16 cellular contexts compared by ENCODE assay signal in genomic region chr21:33427051-33427450, GRCh38.
"Had no signal": no experiment of that assay in that cellular context is flagged by ENCODE, and none has a peak within 500 bp of the region (broad histone marks: within the 10 kb centered on the region; RNA-seq: fewer than 3 reads in every experiment).

No MANE protein-coding gene starts in this region.

- H3K27me3 Mint-ChIP-seq: activated CD4-positive, alpha-beta T cell treated with anti-CD3 and anti-CD28 coated beads, Interleukin-2, amount 10 ng/mL, durations not matched to agents 7 days and 5 days; activated naive CD4-positive, alpha-beta T cell treated with anti-CD3 and anti-CD28 coated beads, Interleukin-2, amount 10 ng/mL, durations not matched to agents 7 days and 5 days; dendritic cell treated with granulocyte-macrophage colony-stimulating factor and Interleukin-4, amounts not matched to agents 40 ng/mL and 50 ng/mL, for 4 days had no signal

- H3K27ac Mint-ChIP-seq: activated CD4-positive, alpha-beta T cell treated with anti-CD3 and anti-CD28 coated beads, Interleukin-2, amount 10 ng/mL, durations not matched to agents 7 days and 5 days; activated naive CD4-positive, alpha-beta T cell treated with anti-CD3 and anti-CD28 coated beads, Interleukin-2, amount 10 ng/mL, durations not matched to agents 7 days and 5 days; activated T-helper 2 cell treated with anti-CD3 and anti-CD28 coated beads, Interferon-gamma antibody, Interleukin-2, Interleukin-4, amounts not matched to agents 10 μg/mL and 5 μg/mL and 100 μg/mL, durations not matched to agents 14 hours and 24 hours and 36 hours; dendritic cell treated with granulocyte-macrophage colony-stimulating factor and Interleukin-4, amounts not matched to agents 40 ng/mL and 50 ng/mL, for 4 days had no signal

- H3K4me3 Mint-ChIP-seq: activated CD4-positive, alpha-beta T cell treated with anti-CD3 and anti-CD28 coated beads, Interleukin-2, amount 10 ng/mL, durations not matched to agents 7 days and 5 days; activated naive CD4-positive, alpha-beta T cell treated with anti-CD3 and anti-CD28 coated beads, Interleukin-2, amount 10 ng/mL, durations not matched to agents 7 days and 5 days; dendritic cell treated with granulocyte-macrophage colony-stimulating factor and Interleukin-4, amounts not matched to agents 40 ng/mL and 50 ng/mL, for 4 days had no signal

- H3K4me1 Mint-ChIP-seq: activated CD4-positive, alpha-beta T cell treated with anti-CD3 and anti-CD28 coated beads, Interleukin-2, amount 10 ng/mL, durations not matched to agents 7 days and 5 days; activated naive CD4-positive, alpha-beta T cell treated with anti-CD3 and anti-CD28 coated beads, Interleukin-2, amount 10 ng/mL, durations not matched to agents 7 days and 5 days had no signal

- H3K27me3 ChIP-seq: brain microvascular endothelial cell, tibial nerve had no signal

- H3K4me3 ChIP-seq: left ventricle myocardium inferior, tibial nerve had no signal

- H3K9me3 Mint-ChIP-seq: activated CD4-positive, alpha-beta T cell treated with anti-CD3 and anti-CD28 coated beads, Interleukin-2, amount 10 ng/mL, durations not matched to agents 7 days and 5 days; activated naive CD4-positive, alpha-beta T cell treated with anti-CD3 and anti-CD28 coated beads, Interleukin-2, amount 10 ng/mL, durations not matched to agents 7 days and 5 days; activated T-helper 2 cell treated with anti-CD3 and anti-CD28 coated beads, Interferon-gamma antibody, Interleukin-2, Interleukin-4, amounts not matched to agents 10 μg/mL and 5 μg/mL and 100 μg/mL, durations not matched to agents 14 hours and 24 hours and 36 hours; dendritic cell treated with granulocyte-macrophage colony-stimulating factor and Interleukin-4, amounts not matched to agents 40 ng/mL and 50 ng/mL, for 4 days had no signal

- H3K9me3 ChIP-seq: left ventricle myocardium inferior, tibial nerve had no signal

- DNase-seq: activated CD4-positive, alpha-beta T cell treated with anti-CD3 and anti-CD28 coated beads, Interleukin-2, amount 10 ng/mL, durations not matched to agents 7 days and 5 days; activated CD8-positive, alpha-beta memory T cell treated with anti-CD3 and anti-CD28 coated beads for 24 hours; activated naive CD4-positive, alpha-beta T cell treated with anti-CD3 and anti-CD28 coated beads, Interleukin-2, amount 10 ng/mL, durations not matched to agents 7 days and 5 days; amygdala; brain microvascular endothelial cell; erythroblast; kidney; left ventricle myocardium inferior; mesendoderm; small intestine; T-helper 9 cell; WERI-Rb-1 had no signal

- H3K27ac ChIP-seq: brain microvascular endothelial cell, left ventricle myocardium inferior, parathyroid adenoma, WERI-Rb-1 had no signal

- H3K4me1 ChIP-seq: left ventricle myocardium inferior, parathyroid adenoma had no signal
